Comparison of ENCODE assay signal across 1 cellular context in genomic region chr20:35000311-35000921, GRCh38.
TF ChIP-seq lines count a peak whose summit lies in the region.

No MANE protein-coding gene starts in this region.

TF ChIP-seq in HEK293, 187 proteins besides CTCF, POLR2A, EP300 and RAD21 (continued from another document):
- TF ChIP-seq, protein P1, sequence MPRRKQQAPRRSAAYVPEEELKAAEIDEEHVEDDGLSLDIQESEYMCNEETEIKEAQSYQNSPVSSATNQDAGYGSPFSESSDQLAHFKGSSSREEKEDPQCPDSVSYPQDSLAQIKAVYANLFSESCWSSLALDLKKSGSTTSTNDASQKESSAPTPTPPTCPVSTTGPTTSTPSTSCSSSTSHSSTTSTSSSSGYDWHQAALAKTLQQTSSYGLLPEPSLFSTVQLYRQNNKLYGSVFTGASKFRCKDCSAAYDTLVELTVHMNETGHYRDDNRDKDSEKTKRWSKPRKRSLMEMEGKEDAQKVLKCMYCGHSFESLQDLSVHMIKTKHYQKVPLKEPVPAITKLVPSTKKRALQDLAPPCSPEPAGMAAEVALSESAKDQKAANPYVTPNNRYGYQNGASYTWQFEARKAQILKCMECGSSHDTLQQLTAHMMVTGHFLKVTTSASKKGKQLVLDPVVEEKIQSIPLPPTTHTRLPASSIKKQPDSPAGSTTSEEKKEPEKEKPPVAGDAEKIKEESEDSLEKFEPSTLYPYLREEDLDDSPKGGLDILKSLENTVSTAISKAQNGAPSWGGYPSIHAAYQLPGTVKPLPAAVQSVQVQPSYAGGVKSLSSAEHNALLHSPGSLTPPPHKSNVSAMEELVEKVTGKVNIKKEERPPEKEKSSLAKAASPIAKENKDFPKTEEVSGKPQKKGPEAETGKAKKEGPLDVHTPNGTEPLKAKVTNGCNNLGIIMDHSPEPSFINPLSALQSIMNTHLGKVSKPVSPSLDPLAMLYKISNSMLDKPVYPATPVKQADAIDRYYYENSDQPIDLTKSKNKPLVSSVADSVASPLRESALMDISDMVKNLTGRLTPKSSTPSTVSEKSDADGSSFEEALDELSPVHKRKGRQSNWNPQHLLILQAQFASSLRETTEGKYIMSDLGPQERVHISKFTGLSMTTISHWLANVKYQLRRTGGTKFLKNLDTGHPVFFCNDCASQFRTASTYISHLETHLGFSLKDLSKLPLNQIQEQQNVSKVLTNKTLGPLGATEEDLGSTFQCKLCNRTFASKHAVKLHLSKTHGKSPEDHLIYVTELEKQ (tag by site-specific recombination; IDR thresholded peaks at IDR 0.05; ENCODE audit: borderline replicate concordance) = no peak
- TF ChIP-seq ZNF600 (tag by site-specific recombination; IDR thresholded peaks at IDR 0.05) (peak; percentile 84), ZNF843 (tag by site-specific recombination; IDR thresholded peaks at IDR 0.05) (no peak), ZNF558 (tag by site-specific recombination; IDR thresholded peaks at IDR 0.05) (no peak), ZBTB48 (tag by site-specific recombination; IDR thresholded peaks at IDR 0.05) (no peak), ZNF140 (tag by site-specific recombination; IDR thresholded peaks at IDR 0.05) (no peak), ZNF311 (tag by site-specific recombination; IDR thresholded peaks at IDR 0.05; ENCODE audit: borderline replicate concordance) (no peak), ZNF658 (tag by site-specific recombination; IDR thresholded peaks at IDR 0.05) (no peak)
- TF ChIP-seq, protein P2, sequence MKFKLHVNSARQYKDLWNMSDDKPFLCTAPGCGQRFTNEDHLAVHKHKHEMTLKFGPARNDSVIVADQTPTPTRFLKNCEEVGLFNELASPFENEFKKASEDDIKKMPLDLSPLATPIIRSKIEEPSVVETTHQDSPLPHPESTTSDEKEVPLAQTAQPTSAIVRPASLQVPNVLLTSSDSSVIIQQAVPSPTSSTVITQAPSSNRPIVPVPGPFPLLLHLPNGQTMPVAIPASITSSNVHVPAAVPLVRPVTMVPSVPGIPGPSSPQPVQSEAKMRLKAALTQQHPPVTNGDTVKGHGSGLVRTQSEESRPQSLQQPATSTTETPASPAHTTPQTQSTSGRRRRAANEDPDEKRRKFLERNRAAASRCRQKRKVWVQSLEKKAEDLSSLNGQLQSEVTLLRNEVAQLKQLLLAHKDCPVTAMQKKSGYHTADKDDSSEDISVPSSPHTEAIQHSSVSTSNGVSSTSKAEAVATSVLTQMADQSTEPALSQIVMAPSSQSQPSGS (tag by site-specific recombination; IDR thresholded peaks at IDR 0.05; ENCODE audit: low read depth) = no peak
